In the genomic region with DNA sequence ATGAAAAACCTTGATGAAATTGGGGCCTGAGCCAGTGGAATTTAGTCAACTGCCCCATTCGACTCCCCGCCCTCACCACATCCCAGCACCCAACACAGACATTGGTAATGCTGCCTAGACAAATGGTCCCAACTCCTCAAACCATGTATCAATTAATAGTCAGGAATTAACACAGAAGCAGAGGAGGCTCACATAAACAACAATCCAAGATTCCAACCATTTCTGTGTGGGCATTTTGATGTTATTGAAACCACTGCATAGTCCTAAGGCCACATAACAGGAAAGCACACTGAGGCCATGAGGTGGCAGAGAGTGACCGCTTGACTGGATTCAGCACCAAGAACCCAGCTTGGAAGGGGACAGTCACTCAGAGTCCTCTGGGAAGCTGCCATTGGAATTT, we compare ENCODE assay signal across 30 cellular contexts. TPM values are rescaled to one million over a fixed set of nuclear protein-coding genes. Genes with fewer than 3 reads are reported as not detected.
"Had no signal": no experiment of that assay in that cellular context is flagged by ENCODE, and none has a peak within 500 bp of the region (broad histone marks: within the 10 kb centered on the region; RNA-seq: fewer than 3 reads in every experiment).

No MANE protein-coding gene starts in this region.

- H3K79me2 ChIP-seq: parathyroid adenoma had no signal

- H3K4me2 ChIP-seq: neural progenitor cell, smooth muscle cell had no signal

- H3K27ac ChIP-seq: neural progenitor cell, ovary, parathyroid adenoma, psoas muscle, right lobe of liver, sigmoid colon, skin epidermis, spleen, thoracic aorta, thyroid gland, tibial nerve, upper lobe of left lung, vagina had no signal

- H3K36me3 ChIP-seq: neural progenitor cell, ovary, right lobe of liver, sigmoid colon, spleen, thoracic aorta, thyroid gland, tibial nerve, upper lobe of left lung, vagina had no signal

- H3K4me1 ChIP-seq: neural progenitor cell, parathyroid adenoma, psoas muscle, right lobe of liver, sigmoid colon, spleen, thyroid gland, tibial nerve, upper lobe of left lung, vagina had no signal

- H3K9ac ChIP-seq: neural progenitor cell, parathyroid adenoma had no signal

- H3K9me3 ChIP-seq: ovary, psoas muscle, right lobe of liver, sigmoid colon, spleen, thoracic aorta, thyroid gland, tibial nerve, upper lobe of left lung, vagina had no signal

- DNase-seq: naive thymus-derived CD4-positive, alpha-beta T cell; natural killer cell; occipital lobe; ovary; psoas muscle; right cardiac atrium; right lobe of liver; sigmoid colon; spleen; stimulated activated CD4-positive, alpha-beta T cell treated with anti-CD3 and anti-CD28 coated beads, Interleukin-12 subunit alpha, Interleukin-12 subunit beta, amount 100 ng/mL, for 4 hours; stimulated activated CD4-positive, alpha-beta T cell treated with anti-CD3 and anti-CD28 coated beads, Interleukin-1b, Interleukin-23, amount 100 ng/mL, for 48 hours; stimulated activated CD4-positive, alpha-beta T cell treated with anti-CD3 and anti-CD28 coated beads, Interleukin-4, amount 100 ng/mL, for 1 hour; stimulated activated CD4-positive, alpha-beta T cell treated with anti-CD3 and anti-CD28 coated beads, Interleukin-4, amount 100 ng/mL, for 4 hours; stimulated activated CD8-positive, alpha-beta memory T cell treated with anti-CD3 and anti-CD28 coated beads, Interleukin-4, amount 100 ng/mL, for 48 hours; stimulated activated naive CD4-positive, alpha-beta T cell; stimulated activated naive CD8-positive, alpha-beta T cell treated with anti-CD3 and anti-CD28 coated beads, Interleukin-15, amount 100 ng/mL, for 72 hours; stimulated activated naive CD8-positive, alpha-beta T cell treated with anti-CD3 and anti-CD28 coated beads, Interleukin-15, Interleukin-2, amounts not matched to agents 100 U/mL and 50 U/mL, for 24 hours; thyroid gland; trophoblast cell; upper lobe of left lung had no signal

- H3K27me3 ChIP-seq: neural progenitor cell, ovary, right lobe of liver, sigmoid colon, spleen, thyroid gland, tibial nerve, upper lobe of left lung, vagina had no signal

- FAIRE-seq: urothelium cell line had no signal

- H2AFZ ChIP-seq: neural progenitor cell, parathyroid adenoma had no signal

- H3K4me3 ChIP-seq: neural progenitor cell, ovary, psoas muscle, right lobe of liver, sigmoid colon, skin epidermis, smooth muscle cell, spleen, thoracic aorta, thyroid gland, tibial nerve, upper lobe of left lung, vagina had no signal

RNA-seq across cellular contexts. Expression of a gene that starts 22.5 kb away (rescaled TPM):
- total RNA-seq: naive thymus-derived CD4-positive, alpha-beta T cell; natural killer cell; osteoblast; renal cortical epithelial cell had no signal
- polyA plus RNA-seq: naive thymus-derived CD4-positive, alpha-beta T cell had no signal
